In genomic region chr11:115324569-115325432, GRCh38 we compare ENCODE assay signal across 8 cellular contexts.
DNase-seq lines count a peak whose midpoint lies in the region; ATAC-seq and FAIRE-seq lines count a peak whose summit lies in the region.

No MANE protein-coding gene starts in this region.

- peak; percentile 10 for FAIRE-seq in small intestine (lab: Jason Lieb, UNC)

- H3K36me3 Mint-ChIP-seq in CD8-positive, alpha-beta memory T cell = no peaks in the 10 kb centered on the region

- H3K27ac ChIP-seq in CD8-positive, alpha-beta memory T cell (ENCODE audit: low read depth, low read length) = no peak overlapping the region
- H3K27ac ChIP-seq in small intestine (ENCODE audit: low read depth in 1 of 2, low read length in 1 of 2) = no peak overlapping the region

- POLR2A ChIA-PET in CD8-positive, alpha-beta memory T cell (lab: Charles Lee) = no interaction called here

- CTCF ChIA-PET in CD8-positive, alpha-beta memory T cell (lab: Charles Lee) = interaction anchor here (1.0 to 1.4 kb wide), 4 partner anchors 9 to 66 kb away, joined by 3 to 10 read pairs (median 3); no protein-coding TSS in a partner anchor

- H3K36me3 ChIP-seq in CD8-positive, alpha-beta memory T cell (ENCODE audit: insufficient read depth, low read length) = no peaks in the 10 kb centered on the region
- H3K36me3 ChIP-seq in small intestine (ENCODE audit: control insufficient read depth in 2 of 2, insufficient read depth in 2 of 2, low read length in 2 of 2) = no peaks in the 10 kb centered on the region

- H3K9me3 ChIP-seq in CD8-positive, alpha-beta memory T cell (ENCODE audit: low read length) = no peaks in the 10 kb centered on the region
- H3K9me3 ChIP-seq in small intestine (ENCODE audit: control insufficient read depth, low read depth) = no peaks in the 10 kb centered on the region

- WGBS in small intestine, 3 donors = 49 to 53% (median 53%) methylated on average over 12 of the region's 12 CpGs

- no peaks in the 10 kb centered on the region for H3K27me3 ChIP-seq in CD8-positive, alpha-beta memory T cell (ENCODE audit: insufficient read depth, low read length, poor library complexity, severe bottlenecking)
- H3K27me3 ChIP-seq in small intestine (ENCODE audit: control insufficient read depth in 2 of 2, insufficient read depth in 2 of 2, low read length in 2 of 2) = no peaks in the 10 kb centered on the region

- H3K4me1 ChIP-seq in CD8-positive, alpha-beta memory T cell (ENCODE audit: insufficient read depth, low read length) = no peaks in the 10 kb centered on the region
- H3K4me1 ChIP-seq in small intestine (ENCODE audit: control insufficient read depth in 2 of 2, insufficient read depth in 1 of 2, low read depth in 1 of 2, low read length in 1 of 2) = no peaks in the 10 kb centered on the region

- peak overlapping the region in 3 of 7 donors; percentile 13 to 31 (median 17) for H3K4me3 Mint-ChIP-seq in CD8-positive, alpha-beta memory T cell

- no peaks in the 10 kb centered on the region for H3K9me3 Mint-ChIP-seq in CD8-positive, alpha-beta memory T cell

- no peak overlapping the region for H3K4me3 ChIP-seq in CD8-positive, alpha-beta memory T cell (ENCODE audit: low read length)
- H3K4me3 ChIP-seq in small intestine (ENCODE audit: low read depth in 1 of 2, low read length in 2 of 2) = no peak overlapping the region

- peak overlapping the region in 2 of 8 donors; percentile 40 to 82 for H3K27ac Mint-ChIP-seq in CD8-positive, alpha-beta memory T cell

- no peaks in the 10 kb centered on the region for H3K27me3 Mint-ChIP-seq in CD8-positive, alpha-beta memory T cell

- peaks cover 6 to 10% (median 9%) of the 10 kb centered on the region in 3 donors for H3K4me1 Mint-ChIP-seq in CD8-positive, alpha-beta memory T cell

- peak in 4 of 5 donors; percentile 1 to 48 (median 22) for DNase-seq in CD8-positive, alpha-beta memory T cell
- DNase-seq in NCI-H748 treated with DMSO at 0.1 percent for 48 hours (lab: John Stamatoyannopoulos, UW) = peak; percentile 65
- peak; percentile 78 for DNase-seq in astrocyte of the hippocampus (ENCODE audit: low read depth, low spot score)
- DNase-seq in hippocampal formation (lab: John Stamatoyannopoulos, UW) = peak; percentile 8 to 90
- peak; percentile 77 for DNase-seq in small intestine
- no peak for DNase-seq in cortex of kidney (lab: John Stamatoyannopoulos, UW)

- ATAC-seq in GM18909 (IDR thresholded peaks at IDR 0.05; ENCODE audit: poor library complexity, unreplicated experiment) = peak; percentile 61
- peak; percentile 61 for ATAC-seq in HG03571 (IDR thresholded peaks at IDR 0.05; ENCODE audit: unreplicated experiment)
